ENCODE assay signal across 19 cellular contexts in genomic region chrX:13760428-13760827, GRCh38. TPM values are rescaled to one million over a fixed set of nuclear protein-coding genes. Genes with fewer than 3 reads are reported as not detected.
"Had no signal": no experiment of that assay in that cellular context is flagged by ENCODE, and none has a peak within 500 bp of the region (broad histone marks: within the 10 kb centered on the region; RNA-seq: fewer than 3 reads in every experiment).

No MANE protein-coding gene starts in this region.

- H3K4me1 ChIP-seq: adrenal gland, uterus had no signal

- H3K36me3 Mint-ChIP-seq: activated naive CD4-positive, alpha-beta T cell treated with anti-CD3 and anti-CD28 coated beads, Interleukin-2, amount 50 U/mL, for 72 hours had no signal

- H3K4me3 ChIP-seq: adrenal gland, hepatocyte, sigmoid colon, tibial artery, uterus had no signal

- H3K9me3 ChIP-seq: adrenal gland, sigmoid colon, tibial artery, uterus had no signal

- H3K9me3 Mint-ChIP-seq: activated naive CD4-positive, alpha-beta T cell treated with anti-CD3 and anti-CD28 coated beads, Interleukin-2, amount 50 U/mL, for 72 hours; activated T-helper 1 cell treated with anti-CD3 and anti-CD28 coated beads, Interleukin-12 subunit alpha, Interleukin-12 subunit beta, Interleukin-2, Interleukin-4 antibody, amounts not matched to agents 30 ng/mL and 10 ng/mL and 1 ng/mL, durations not matched to agents 14 hours and 24 hours and 36 hours; natural killer cell treated with Interleukin-12 subunit alpha and Interleukin-12 subunit beta and Interleukin-15 and Interleukin-18, amount 100 ng/mL, for 72 hours; T-cell had no signal

- H3K4me2 ChIP-seq: hepatocyte had no signal

- H3K27ac Mint-ChIP-seq: activated naive CD4-positive, alpha-beta T cell treated with anti-CD3 and anti-CD28 coated beads, Interleukin-2, amount 50 U/mL, for 72 hours; activated T-helper 1 cell treated with anti-CD3 and anti-CD28 coated beads, Interleukin-12 subunit alpha, Interleukin-12 subunit beta, Interleukin-2, Interleukin-4 antibody, amounts not matched to agents 30 ng/mL and 10 ng/mL and 1 ng/mL, durations not matched to agents 14 hours and 24 hours and 36 hours; endodermal cell; natural killer cell treated with Interleukin-12 subunit alpha and Interleukin-12 subunit beta and Interleukin-15 and Interleukin-18, amount 100 ng/mL, for 72 hours; T-cell had no signal

- H3K79me2 ChIP-seq: hepatocyte had no signal

- H2AFZ ChIP-seq: hepatocyte had no signal

- H3K4me3 Mint-ChIP-seq: activated T-helper 1 cell treated with anti-CD3 and anti-CD28 coated beads, Interleukin-12 subunit alpha, Interleukin-12 subunit beta, Interleukin-2, Interleukin-4 antibody, amounts not matched to agents 30 ng/mL and 10 ng/mL and 1 ng/mL, durations not matched to agents 14 hours and 24 hours and 36 hours; endodermal cell; natural killer cell treated with Interleukin-12 subunit alpha and Interleukin-12 subunit beta and Interleukin-15 and Interleukin-18, amount 100 ng/mL, for 72 hours; T-cell had no signal

- H3K27me3 Mint-ChIP-seq: natural killer cell treated with Interleukin-12 subunit alpha and Interleukin-12 subunit beta and Interleukin-15 and Interleukin-18, amount 100 ng/mL, for 72 hours had no signal

- H3K27me3 ChIP-seq: adrenal gland, hepatocyte, sigmoid colon, tibial artery, uterus had no signal

- DNase-seq: activated CD4-positive, CD25-positive, alpha-beta regulatory T cell treated with anti-CD3 and anti-CD28 coated beads, Interleukin-2, amount 50 U/mL, for 72 hours; activated gamma-delta T cell treated with Interleukin-2 at 50 U/mL for 16 hours; activated T-cell treated with anti-CD3 and anti-CD28 coated beads for 4 hours; endodermal cell; foreskin fibroblast; left cardiac atrium; sigmoid colon; stimulated activated CD4-positive, alpha-beta T cell treated with anti-CD3 and anti-CD28 coated beads, Interleukin-1b, Interleukin-23, amount 100 ng/mL, for 48 hours; stimulated activated CD8-positive, alpha-beta memory T cell treated with anti-CD3 and anti-CD28 coated beads, Interleukin-4, amount 100 ng/mL, for 48 hours; stimulated activated naive CD4-positive, alpha-beta T cell treated with Interleukin-2 at 50 U/mL for 16 hours; T-cell; tibial artery; uterus had no signal

- H3K27ac ChIP-seq: adrenal gland, epithelial cell of prostate, hepatocyte, sigmoid colon, tibial artery, uterus had no signal

RNA-seq across cellular contexts. Expression of gene GPM6B, which starts 56.5 kb away (rescaled TPM):
- total RNA-seq: activated naive CD4-positive, alpha-beta T cell treated with anti-CD3 and anti-CD28 coated beads, Interleukin-2, amount 50 U/mL, for 72 hours; activated T-helper 1 cell treated with anti-CD3 and anti-CD28 coated beads, Interleukin-12 subunit alpha, Interleukin-12 subunit beta, Interleukin-2, Interleukin-4 antibody, amounts not matched to agents 30 ng/mL and 10 ng/mL and 1 ng/mL, durations not matched to agents 14 hours and 24 hours and 36 hours; natural killer cell treated with Interleukin-12 subunit alpha and Interleukin-12 subunit beta and Interleukin-15 and Interleukin-18, amount 100 ng/mL, for 72 hours had no signal
